ENCODE assay signal across 10 cellular contexts in genomic region chr17:8253801-8254200, GRCh38.
A peak's percentile ranks its signal among the peaks of the same experiment; 100 is the strongest.
DNase-seq lines count a peak whose midpoint lies in the region; ATAC-seq and TF ChIP-seq lines count a peak whose summit lies in the region.
"Had no signal": no experiment of that assay in that cellular context is flagged by ENCODE, and none has a peak within 500 bp of the region (broad histone marks: within the 10 kb centered on the region; RNA-seq: fewer than 3 reads in every experiment).

No MANE protein-coding gene starts in this region.

- peaks cover 42% of the 10 kb centered on the region for H3K79me2 ChIP-seq in OCI-LY3 (ENCODE audit: low read length)

- H3K27ac ChIP-seq in OCI-LY3 (ENCODE audit: low read length) (no peak overlapping the region), tibial artery (no peak overlapping the region)
- H3K27ac ChIP-seq: gastrocnemius medialis had no signal

- TF ChIP-seq CTCF in AG09319 (IDR thresholded peaks at IDR 0.05; ENCODE audit: low read depth, low read length) (peak; percentile 19), OCI-LY3 (IDR thresholded peaks at IDR 0.05; ENCODE audit: low read depth, low read length) (peak; percentile 11; the same call in 1 of the 2 replicates), tibial artery (IDR thresholded peaks at IDR 0.05) (no peak)

- H3K36me3 ChIP-seq in OCI-LY3 (replicated peaks; ENCODE audit: low read depth, low read length) (peaks cover 18% of the 10 kb centered on the region), tibial artery (peaks cover 7 to 52% (median 46%) of the 10 kb centered on the region in 3 donors)

- H3K4me3 ChIP-seq in OCI-LY3 (ENCODE audit: low read length) (no peak overlapping the region), tibial artery (no peak overlapping the region)
- H3K4me3 ChIP-seq: gastrocnemius medialis had no signal

- no peak overlapping the region for H3K4me2 ChIP-seq in OCI-LY3 (ENCODE audit: low read length)

- intact Hi-C loops in tibial artery (cut with DNase I; ENCODE audit: low total_unique reads), result no loop called here

- no peak overlapping the region for H2AFZ ChIP-seq in OCI-LY3 (ENCODE audit: low read depth, low read length)

- H3K9ac ChIP-seq in OCI-LY3 (ENCODE audit: low read length), result no peak overlapping the region

- H3K27me3 ChIP-seq in OCI-LY3 (ENCODE audit: low read depth, low read length), result no peaks in the 10 kb centered on the region
- no peaks in the 10 kb centered on the region for H3K27me3 ChIP-seq in tibial artery
- H3K27me3 ChIP-seq: gastrocnemius medialis had no signal

- DNase-seq in AG09319 (ENCODE audit: extremely low read depth, low read depth), result no peak
- peak; percentile 11 for DNase-seq in inferior parietal cortex (ENCODE audit: extremely low spot score)
- DNase-seq in tibial artery, result no peak
- DNase-seq: activated effector memory CD4-positive, alpha-beta T cell treated with Interleukin-2 at 50 U/mL for 16 hours; Calu3; gastrocnemius medialis; T-helper 1 cell had no signal

- H3K9me3 ChIP-seq in OCI-LY3 (ENCODE audit: insufficient read depth, low read length) (no peaks in the 10 kb centered on the region), tibial artery (no peaks in the 10 kb centered on the region)
- H3K9me3 ChIP-seq: gastrocnemius medialis had no signal

- no peaks in the 10 kb centered on the region for H4K20me1 ChIP-seq in OCI-LY3 (ENCODE audit: insufficient read depth, low read length)

- H3K4me1 ChIP-seq in OCI-LY3 (ENCODE audit: low read length), result peaks cover 8% of the 10 kb centered on the region
- peaks cover 0 to 7% (median 6%) of the 10 kb centered on the region in 4 donors for H3K4me1 ChIP-seq in tibial artery

- ATAC-seq in HG02840 (IDR thresholded peaks at IDR 0.05; ENCODE audit: low FRiP score, unreplicated experiment) (no peak), GM19351 (IDR thresholded peaks at IDR 0.05; ENCODE audit: unreplicated experiment) (no peak)
- ATAC-seq: gastrocnemius medialis had no signal

Comparison
In these comparisons a context has a peak if more than half of its experiments do, and no peak if none do; other contexts are left out.
1. CTCF ChIP-seq: peak in AG09319 (single experiment) and OCI-LY3 (single experiment); none in tibial artery (0 of 2).